In the genomic region with DNA sequence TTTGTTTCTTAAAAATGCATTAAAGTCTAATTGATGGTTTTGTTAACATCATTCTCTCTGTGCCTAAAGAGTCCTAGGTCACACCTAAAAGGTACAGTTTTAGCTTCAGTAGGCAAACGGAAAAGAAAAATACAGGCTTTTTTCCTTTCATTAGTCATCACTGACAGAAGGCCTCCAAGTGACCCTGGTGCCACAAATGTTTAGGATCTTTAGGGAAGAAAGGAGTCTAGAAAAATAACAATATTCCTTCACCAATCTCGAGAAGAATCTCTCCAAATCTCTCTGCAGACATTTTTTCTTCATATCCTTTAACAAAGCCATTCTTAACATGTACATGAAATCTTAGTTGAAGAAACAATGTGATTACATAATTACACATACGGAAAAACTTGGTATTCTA, we compare ENCODE assay signal across 7 cellular contexts. TPM values are rescaled to one million over a fixed set of nuclear protein-coding genes. Genes with fewer than 3 reads are reported as not detected.
DNase-seq lines count a peak whose midpoint lies in the region; ATAC-seq, FAIRE-seq and TF ChIP-seq lines count a peak whose summit lies in the region.

No MANE protein-coding gene starts in this region.

- H3K4me3 ChIP-seq in GM23338 (peak overlapping the region; percentile 75), small intestine (ENCODE audit: low read depth in 1 of 2, low read length in 2 of 2) (peak overlapping the region in 1 of 2 donors; percentile 98)

- no peak overlapping the region for H3K27ac ChIP-seq in GM23338 (ENCODE audit: low read depth)
- H3K27ac ChIP-seq in small intestine (ENCODE audit: low read depth in 1 of 2, low read length in 1 of 2), result peak overlapping the region in 1 of 2 donors; percentile 55

- CTCF ChIA-PET in T-cell (lab: Charles Lee), result no interaction called here

- H3K36me3 Mint-ChIP-seq in GM23338 (ENCODE audit: low read depth), result peaks cover 11% of the 10 kb centered on the region
- peaks cover 5% of the 10 kb centered on the region for H3K36me3 Mint-ChIP-seq in T-cell
- H3K36me3 Mint-ChIP-seq in glutamatergic neuron (ENCODE audit: unreplicated experiment), result peaks cover 5% of the 10 kb centered on the region

- H2AFZ ChIP-seq in GM23338, result no peak overlapping the region

- POLR2A ChIA-PET in T-cell (lab: Charles Lee), result no interaction called here

- H3K4me1 Mint-ChIP-seq in GM23338 (peaks cover 27% of the 10 kb centered on the region), T-cell (peaks cover 9 to 13% (median 11%) of the 10 kb centered on the region in 3 donors), glutamatergic neuron (ENCODE audit: low read depth, unreplicated experiment) (peaks cover 13% of the 10 kb centered on the region)

- H3K4me1 ChIP-seq in GM23338 (ENCODE audit: insufficient read depth), result peaks cover 21% of the 10 kb centered on the region
- peaks cover 4 to 6% of the 10 kb centered on the region in 2 donors for H3K4me1 ChIP-seq in small intestine (ENCODE audit: control insufficient read depth in 2 of 2, insufficient read depth in 1 of 2, low read depth in 1 of 2, low read length in 1 of 2)

- no peak for DNase-seq in GM23338 (ENCODE audit: low spot score)
- no peak for DNase-seq in T-cell
- DNase-seq in glutamatergic neuron, result no peak
- DNase-seq in small intestine, result peak; percentile 29
- DNase-seq in NCI-H526 (lab: John Stamatoyannopoulos, UW), result no peak

- no peaks in the 10 kb centered on the region for H3K36me3 ChIP-seq in GM23338 (ENCODE audit: insufficient read depth)
- H3K36me3 ChIP-seq in small intestine (ENCODE audit: control insufficient read depth in 2 of 2, insufficient read depth in 2 of 2, low read length in 2 of 2), result peaks cover 0 to 2% of the 10 kb centered on the region in 2 donors

- FAIRE-seq in small intestine (lab: Jason Lieb, UNC), result peak; percentile 55

- ATAC-seq in GM23338 (no peak), T-cell (replicated peaks in 1 of 4) (no peak), esophagus mucosa (no peak), HG03439 (IDR thresholded peaks at IDR 0.05; ENCODE audit: unreplicated experiment) (no peak)

- H3K9me2 ChIP-seq in GM23338 (ENCODE audit: insufficient read depth), result peaks cover 3% of the 10 kb centered on the region; the same call in 1 of the 2 replicates

- H3K9me3 Mint-ChIP-seq in GM23338 (no peaks in the 10 kb centered on the region; the same call in 1 of the 3 replicates), T-cell (peaks cover 0 to 6% (median 0%) of the 10 kb centered on the region in 3 donors), glutamatergic neuron (ENCODE audit: unreplicated experiment) (peaks cover 13% of the 10 kb centered on the region)

- TF ChIP-seq CTCF in GM23338 (conservative IDR thresholded peaks at IDR 0.05; ENCODE audit: low read depth in 2 of 2), result no peak
- no peak for TF ChIP-seq CTCF in glutamatergic neuron (IDR thresholded peaks at IDR 0.05; ENCODE audit: partially characterized antibody, unreplicated experiment)

- peaks cover 7% of the 10 kb centered on the region; the same call in 1 of the 2 replicates for H3F3A ChIP-seq in GM23338 (replicated peaks; ENCODE audit: low read depth)

- no peaks in the 10 kb centered on the region for H3K9me3 ChIP-seq in small intestine (ENCODE audit: control insufficient read depth, low read depth)

- H3K4me2 ChIP-seq in GM23338, result peak overlapping the region; percentile 85

- H3K27me3 Mint-ChIP-seq in GM23338 (ENCODE audit: insufficient read depth, low read depth, poor library complexity), result peaks cover 20% of the 10 kb centered on the region
- peaks cover 40 to 54% of the 10 kb centered on the region in 2 donors for H3K27me3 Mint-ChIP-seq in T-cell
- peaks cover 16% of the 10 kb centered on the region for H3K27me3 Mint-ChIP-seq in glutamatergic neuron (ENCODE audit: unreplicated experiment)

- peak overlapping the region; percentile 86 for H3K4me3 Mint-ChIP-seq in GM23338
- H3K4me3 Mint-ChIP-seq in T-cell, result peak overlapping the region; percentile 74 to 81 (median 78)
- H3K4me3 Mint-ChIP-seq in glutamatergic neuron (ENCODE audit: unreplicated experiment), result peak overlapping the region; percentile 89

- no peak overlapping the region for H3K27ac Mint-ChIP-seq in GM23338
- H3K27ac Mint-ChIP-seq in T-cell, result no peak overlapping the region
- H3K27ac Mint-ChIP-seq in glutamatergic neuron (ENCODE audit: unreplicated experiment), result peak overlapping the region; percentile 93

- peaks cover 8% of the 10 kb centered on the region for H4K20me1 ChIP-seq in GM23338 (replicated peaks; ENCODE audit: insufficient read depth)

- H3K27me3 ChIP-seq in GM23338 (ENCODE audit: insufficient read depth), result peaks cover 32% of the 10 kb centered on the region
- H3K27me3 ChIP-seq in small intestine (ENCODE audit: control insufficient read depth in 2 of 2, insufficient read depth in 2 of 2, low read length in 2 of 2), result no peaks in the 10 kb centered on the region

- WGBS in small intestine, 3 donors, result 7 to 32% (median 21%) methylated on average over 3 of the region's 3 CpGs

- H3K79me2 ChIP-seq in GM23338 (replicated peaks; ENCODE audit: insufficient read depth), result peaks cover 40% of the 10 kb centered on the region

TF ChIP-seq in GM23338, 12 proteins besides CTCF, POLR2A, EP300 and RAD21 (continues in another document):
- TF ChIP-seq STAT1 (IDR thresholded peaks at IDR 0.05; ENCODE audit: unreplicated experiment) (no peak), ZNF114 (CRISPR knock-in tag; IDR thresholded peaks at IDR 0.05) (no peak), ZNF331 (CRISPR knock-in tag; IDR thresholded peaks at IDR 0.05; ENCODE audit: low read depth) (no peak), EZH2 (IDR thresholded peaks at IDR 0.05; ENCODE audit: low read depth, unreplicated experiment) (no peak), EZH2phosphoT487 (IDR thresholded peaks at IDR 0.05; ENCODE audit: unreplicated experiment) (no peak), NANOG (IDR thresholded peaks at IDR 0.05; ENCODE audit: borderline replicate concordance) (no peak), POLR2AphosphoS5 (IDR thresholded peaks at IDR 0.05; ENCODE audit: low read depth) (no peak)
- TF ChIP-seq, protein P1, sequence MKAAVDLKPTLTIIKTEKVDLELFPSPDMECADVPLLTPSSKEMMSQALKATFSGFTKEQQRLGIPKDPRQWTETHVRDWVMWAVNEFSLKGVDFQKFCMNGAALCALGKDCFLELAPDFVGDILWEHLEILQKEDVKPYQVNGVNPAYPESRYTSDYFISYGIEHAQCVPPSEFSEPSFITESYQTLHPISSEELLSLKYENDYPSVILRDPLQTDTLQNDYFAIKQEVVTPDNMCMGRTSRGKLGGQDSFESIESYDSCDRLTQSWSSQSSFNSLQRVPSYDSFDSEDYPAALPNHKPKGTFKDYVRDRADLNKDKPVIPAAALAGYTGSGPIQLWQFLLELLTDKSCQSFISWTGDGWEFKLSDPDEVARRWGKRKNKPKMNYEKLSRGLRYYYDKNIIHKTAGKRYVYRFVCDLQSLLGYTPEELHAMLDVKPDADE (IDR thresholded peaks at IDR 0.05), result no peak
- TF ChIP-seq, protein P2, sequence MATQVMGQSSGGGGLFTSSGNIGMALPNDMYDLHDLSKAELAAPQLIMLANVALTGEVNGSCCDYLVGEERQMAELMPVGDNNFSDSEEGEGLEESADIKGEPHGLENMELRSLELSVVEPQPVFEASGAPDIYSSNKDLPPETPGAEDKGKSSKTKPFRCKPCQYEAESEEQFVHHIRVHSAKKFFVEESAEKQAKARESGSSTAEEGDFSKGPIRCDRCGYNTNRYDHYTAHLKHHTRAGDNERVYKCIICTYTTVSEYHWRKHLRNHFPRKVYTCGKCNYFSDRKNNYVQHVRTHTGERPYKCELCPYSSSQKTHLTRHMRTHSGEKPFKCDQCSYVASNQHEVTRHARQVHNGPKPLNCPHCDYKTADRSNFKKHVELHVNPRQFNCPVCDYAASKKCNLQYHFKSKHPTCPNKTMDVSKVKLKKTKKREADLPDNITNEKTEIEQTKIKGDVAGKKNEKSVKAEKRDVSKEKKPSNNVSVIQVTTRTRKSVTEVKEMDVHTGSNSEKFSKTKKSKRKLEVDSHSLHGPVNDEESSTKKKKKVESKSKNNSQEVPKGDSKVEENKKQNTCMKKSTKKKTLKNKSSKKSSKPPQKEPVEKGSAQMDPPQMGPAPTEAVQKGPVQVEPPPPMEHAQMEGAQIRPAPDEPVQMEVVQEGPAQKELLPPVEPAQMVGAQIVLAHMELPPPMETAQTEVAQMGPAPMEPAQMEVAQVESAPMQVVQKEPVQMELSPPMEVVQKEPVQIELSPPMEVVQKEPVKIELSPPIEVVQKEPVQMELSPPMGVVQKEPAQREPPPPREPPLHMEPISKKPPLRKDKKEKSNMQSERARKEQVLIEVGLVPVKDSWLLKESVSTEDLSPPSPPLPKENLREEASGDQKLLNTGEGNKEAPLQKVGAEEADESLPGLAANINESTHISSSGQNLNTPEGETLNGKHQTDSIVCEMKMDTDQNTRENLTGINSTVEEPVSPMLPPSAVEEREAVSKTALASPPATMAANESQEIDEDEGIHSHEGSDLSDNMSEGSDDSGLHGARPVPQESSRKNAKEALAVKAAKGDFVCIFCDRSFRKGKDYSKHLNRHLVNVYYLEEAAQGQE (IDR thresholded peaks at IDR 0.05; ENCODE audit: unreplicated experiment), result no peak

RNA-seq across cellular contexts. Expression of a gene that starts 2.0 kb away (rescaled TPM):
- 17.2 and 19.3 TPM in 2 replicates for total RNA-seq in GM23338 (2014; rRNA removed; shearing (Covaris generic))
- polyA plus RNA-seq in GM23338 (2016; fragmentation: Nextera tagmentation; extraction: Ambion mirVana) (5.4 and 6.5 TPM in 2 replicates), small intestine (1 to 10 TPM; 4.1 to 9.8 (median 6.5) TPM)
- total RNA-seq in T-cell (1 to 10 TPM in 3 of 5 donors, under 1 TPM in 2; 0.38 to 2.6 (median 1.2) TPM), glutamatergic neuron (ENCODE audit: unreplicated experiment) (45.6 TPM), esophagus mucosa (0.60 TPM)
